Comparison of ENCODE assay signal across 1 cellular context in genomic region chr12:6788972-6789905, GRCh38.
TF ChIP-seq lines count a peak whose summit lies in the region.

CD4 (plus strand) TSS chr12:6789528; CDS start chr12:6800139, 10,611 bp downstream.

TF ChIP-seq in K562, 482 proteins besides CTCF, POLR2A, EP300 and RAD21 (continued from another document):
- TF ChIP-seq FOXO4 (CRISPR knock-in tag; IDR thresholded peaks at IDR 0.05) (no peak), STAT6 (CRISPR knock-in tag; IDR thresholded peaks at IDR 0.05) (no peak), ZNF212 (CRISPR knock-in tag; IDR thresholded peaks at IDR 0.05) (no peak), ZHX1 (conservative IDR thresholded peaks at IDR 0.05; ENCODE audit: low read length) (no peak), ZBTB17 (CRISPR knock-in tag; IDR thresholded peaks at IDR 0.05) (no peak), PHF20 (IDR thresholded peaks at IDR 0.05; ENCODE audit: partially characterized antibody) (no peak), ZNF75A (CRISPR knock-in tag; IDR thresholded peaks at IDR 0.05) (no peak), YY1 (IDR thresholded peaks at IDR 0.05; ENCODE audit: borderline replicate concordance in 1 of 3, control insufficient read depth in 1 of 3, extremely low read depth in 1 of 3, insufficient read depth in 3 of 3, insufficient read length in 1 of 3, insufficient replicate concordance in 2 of 3, low read depth in 1 of 3, low read length in 2 of 3) (no peak), ETV6 (IDR thresholded peaks at IDR 0.05; ENCODE audit: borderline replicate concordance in 1 of 2, low read depth in 2 of 2, low read length in 1 of 2) (no peak), ETV6 (CRISPR knock-in tag; IDR thresholded peaks at IDR 0.05; ENCODE audit: borderline replicate concordance) (no peak), NFIC (IDR thresholded peaks at IDR 0.05) (no peak), FOXA3 (CRISPR knock-in tag; conservative IDR thresholded peaks at IDR 0.05 in 1 of 2, IDR thresholded peaks at IDR 0.05 in 1 of 2) (no peak), ZNF583 (CRISPR knock-in tag; IDR thresholded peaks at IDR 0.05) (no peak), ZNF57 (CRISPR knock-in tag; IDR thresholded peaks at IDR 0.05) (no peak)
TF ChIP-seq in K562: peak in this region for 0.
